1 cellular context compared by ENCODE assay signal in the genomic region with DNA sequence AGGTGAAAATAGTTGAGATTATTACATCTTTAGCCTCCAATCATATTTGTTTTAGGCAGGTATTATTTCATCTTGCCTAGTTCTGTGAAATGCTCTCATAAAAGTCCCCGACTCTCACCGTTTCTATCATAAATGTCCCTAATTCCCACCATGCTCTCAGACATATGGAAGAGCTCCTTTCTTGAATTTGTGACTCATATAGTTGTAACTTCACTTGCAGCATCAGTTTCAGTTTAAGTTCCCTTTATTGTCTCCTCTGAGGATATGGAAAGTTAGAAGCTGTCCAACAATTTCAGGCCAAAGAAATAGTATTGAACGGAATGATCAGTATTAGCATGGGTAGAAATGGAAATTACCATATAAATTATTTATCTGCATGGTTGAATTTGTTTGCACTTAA.
TF ChIP-seq lines count a peak whose summit lies in the region.

No MANE protein-coding gene starts in this region.

TF ChIP-seq in GM12878, 131 proteins besides CTCF, POLR2A, EP300 and RAD21 (continued from another document):
- TF ChIP-seq, protein P1, sequence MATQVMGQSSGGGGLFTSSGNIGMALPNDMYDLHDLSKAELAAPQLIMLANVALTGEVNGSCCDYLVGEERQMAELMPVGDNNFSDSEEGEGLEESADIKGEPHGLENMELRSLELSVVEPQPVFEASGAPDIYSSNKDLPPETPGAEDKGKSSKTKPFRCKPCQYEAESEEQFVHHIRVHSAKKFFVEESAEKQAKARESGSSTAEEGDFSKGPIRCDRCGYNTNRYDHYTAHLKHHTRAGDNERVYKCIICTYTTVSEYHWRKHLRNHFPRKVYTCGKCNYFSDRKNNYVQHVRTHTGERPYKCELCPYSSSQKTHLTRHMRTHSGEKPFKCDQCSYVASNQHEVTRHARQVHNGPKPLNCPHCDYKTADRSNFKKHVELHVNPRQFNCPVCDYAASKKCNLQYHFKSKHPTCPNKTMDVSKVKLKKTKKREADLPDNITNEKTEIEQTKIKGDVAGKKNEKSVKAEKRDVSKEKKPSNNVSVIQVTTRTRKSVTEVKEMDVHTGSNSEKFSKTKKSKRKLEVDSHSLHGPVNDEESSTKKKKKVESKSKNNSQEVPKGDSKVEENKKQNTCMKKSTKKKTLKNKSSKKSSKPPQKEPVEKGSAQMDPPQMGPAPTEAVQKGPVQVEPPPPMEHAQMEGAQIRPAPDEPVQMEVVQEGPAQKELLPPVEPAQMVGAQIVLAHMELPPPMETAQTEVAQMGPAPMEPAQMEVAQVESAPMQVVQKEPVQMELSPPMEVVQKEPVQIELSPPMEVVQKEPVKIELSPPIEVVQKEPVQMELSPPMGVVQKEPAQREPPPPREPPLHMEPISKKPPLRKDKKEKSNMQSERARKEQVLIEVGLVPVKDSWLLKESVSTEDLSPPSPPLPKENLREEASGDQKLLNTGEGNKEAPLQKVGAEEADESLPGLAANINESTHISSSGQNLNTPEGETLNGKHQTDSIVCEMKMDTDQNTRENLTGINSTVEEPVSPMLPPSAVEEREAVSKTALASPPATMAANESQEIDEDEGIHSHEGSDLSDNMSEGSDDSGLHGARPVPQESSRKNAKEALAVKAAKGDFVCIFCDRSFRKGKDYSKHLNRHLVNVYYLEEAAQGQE (IDR thresholded peaks at IDR 0.05; ENCODE audit: low read depth, low read length) = no peak
- TF ChIP-seq NFIC (IDR thresholded peaks at IDR 0.05; ENCODE audit: low read depth, low read length) (peak; percentile 67; the same call in 1 of the 2 replicates), CBX5 (IDR thresholded peaks at IDR 0.05; ENCODE audit: low read depth) (no peak), SMAD1 (IDR thresholded peaks at IDR 0.05; ENCODE audit: low read depth, partially characterized antibody) (no peak), ZNF207 (IDR thresholded peaks at IDR 0.05; ENCODE audit: borderline replicate concordance) (no peak), ZNF384 (IDR thresholded peaks at IDR 0.05; ENCODE audit: borderline replicate concordance, low read depth, low read length) (no peak), TBL1XR1 (IDR thresholded peaks at IDR 0.05; ENCODE audit: low read depth, low read length) (no peak), POLR2AphosphoS5 (IDR thresholded peaks at IDR 0.05; ENCODE audit: low read length) (no peak), JUND (IDR thresholded peaks at IDR 0.05; ENCODE audit: low read depth, low read length) (no peak), NR2C1 (IDR thresholded peaks at IDR 0.05) (no peak), SMARCA5 (IDR thresholded peaks at IDR 0.05) (no peak), RCOR1 (conservative IDR thresholded peaks at IDR 0.05; ENCODE audit: low read depth, low read length) (no peak), SREBF2 (IDR thresholded peaks at IDR 0.05; ENCODE audit: low read length) (no peak), IKZF1 (conservative IDR thresholded peaks at IDR 0.05) (peak; percentile 63), ZNF622 (IDR thresholded peaks at IDR 0.05) (no peak), IKZF2 (IDR thresholded peaks at IDR 0.05) (peak; percentile 81 to 83), TARDBP (IDR thresholded peaks at IDR 0.05; ENCODE audit: borderline replicate concordance) (no peak), CREM (IDR thresholded peaks at IDR 0.05; ENCODE audit: low read depth) (no peak), TCF12 (IDR thresholded peaks at IDR 0.05; ENCODE audit: low read depth, low read length) (no peak), EED (IDR thresholded peaks at IDR 0.05; ENCODE audit: low read depth) (peak; percentile 78; the same call in 1 of the 2 replicates), NBN (IDR thresholded peaks at IDR 0.05) (0 out of 2 replicates have a peak, but pooled peaks have one; percentile 6), MTA2 (IDR thresholded peaks at IDR 0.05; ENCODE audit: low read depth) (no peak), PML (IDR thresholded peaks at IDR 0.05; ENCODE audit: low read length) (no peak)
- TF ChIP-seq, protein P2, sequence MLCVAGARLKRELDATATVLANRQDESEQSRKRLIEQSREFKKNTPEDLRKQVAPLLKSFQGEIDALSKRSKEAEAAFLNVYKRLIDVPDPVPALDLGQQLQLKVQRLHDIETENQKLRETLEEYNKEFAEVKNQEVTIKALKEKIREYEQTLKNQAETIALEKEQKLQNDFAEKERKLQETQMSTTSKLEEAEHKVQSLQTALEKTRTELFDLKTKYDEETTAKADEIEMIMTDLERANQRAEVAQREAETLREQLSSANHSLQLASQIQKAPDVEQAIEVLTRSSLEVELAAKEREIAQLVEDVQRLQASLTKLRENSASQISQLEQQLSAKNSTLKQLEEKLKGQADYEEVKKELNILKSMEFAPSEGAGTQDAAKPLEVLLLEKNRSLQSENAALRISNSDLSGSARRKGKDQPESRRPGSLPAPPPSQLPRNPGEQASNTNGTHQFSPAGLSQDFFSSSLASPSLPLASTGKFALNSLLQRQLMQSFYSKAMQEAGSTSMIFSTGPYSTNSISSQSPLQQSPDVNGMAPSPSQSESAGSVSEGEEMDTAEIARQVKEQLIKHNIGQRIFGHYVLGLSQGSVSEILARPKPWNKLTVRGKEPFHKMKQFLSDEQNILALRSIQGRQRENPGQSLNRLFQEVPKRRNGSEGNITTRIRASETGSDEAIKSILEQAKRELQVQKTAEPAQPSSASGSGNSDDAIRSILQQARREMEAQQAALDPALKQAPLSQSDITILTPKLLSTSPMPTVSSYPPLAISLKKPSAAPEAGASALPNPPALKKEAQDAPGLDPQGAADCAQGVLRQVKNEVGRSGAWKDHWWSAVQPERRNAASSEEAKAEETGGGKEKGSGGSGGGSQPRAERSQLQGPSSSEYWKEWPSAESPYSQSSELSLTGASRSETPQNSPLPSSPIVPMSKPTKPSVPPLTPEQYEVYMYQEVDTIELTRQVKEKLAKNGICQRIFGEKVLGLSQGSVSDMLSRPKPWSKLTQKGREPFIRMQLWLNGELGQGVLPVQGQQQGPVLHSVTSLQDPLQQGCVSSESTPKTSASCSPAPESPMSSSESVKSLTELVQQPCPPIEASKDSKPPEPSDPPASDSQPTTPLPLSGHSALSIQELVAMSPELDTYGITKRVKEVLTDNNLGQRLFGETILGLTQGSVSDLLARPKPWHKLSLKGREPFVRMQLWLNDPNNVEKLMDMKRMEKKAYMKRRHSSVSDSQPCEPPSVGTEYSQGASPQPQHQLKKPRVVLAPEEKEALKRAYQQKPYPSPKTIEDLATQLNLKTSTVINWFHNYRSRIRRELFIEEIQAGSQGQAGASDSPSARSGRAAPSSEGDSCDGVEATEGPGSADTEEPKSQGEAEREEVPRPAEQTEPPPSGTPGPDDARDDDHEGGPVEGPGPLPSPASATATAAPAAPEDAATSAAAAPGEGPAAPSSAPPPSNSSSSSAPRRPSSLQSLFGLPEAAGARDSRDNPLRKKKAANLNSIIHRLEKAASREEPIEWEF (IDR thresholded peaks at IDR 0.05; ENCODE audit: insufficient replicate concordance, low read depth, low read length) = no peak
- TF ChIP-seq, protein P3, sequence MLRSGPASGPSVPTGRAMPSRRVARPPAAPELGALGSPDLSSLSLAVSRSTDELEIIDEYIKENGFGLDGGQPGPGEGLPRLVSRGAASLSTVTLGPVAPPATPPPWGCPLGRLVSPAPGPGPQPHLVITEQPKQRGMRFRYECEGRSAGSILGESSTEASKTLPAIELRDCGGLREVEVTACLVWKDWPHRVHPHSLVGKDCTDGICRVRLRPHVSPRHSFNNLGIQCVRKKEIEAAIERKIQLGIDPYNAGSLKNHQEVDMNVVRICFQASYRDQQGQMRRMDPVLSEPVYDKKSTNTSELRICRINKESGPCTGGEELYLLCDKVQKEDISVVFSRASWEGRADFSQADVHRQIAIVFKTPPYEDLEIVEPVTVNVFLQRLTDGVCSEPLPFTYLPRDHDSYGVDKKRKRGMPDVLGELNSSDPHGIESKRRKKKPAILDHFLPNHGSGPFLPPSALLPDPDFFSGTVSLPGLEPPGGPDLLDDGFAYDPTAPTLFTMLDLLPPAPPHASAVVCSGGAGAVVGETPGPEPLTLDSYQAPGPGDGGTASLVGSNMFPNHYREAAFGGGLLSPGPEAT (IDR thresholded peaks at IDR 0.05; ENCODE audit: low read depth) = peak; percentile 42; the same call in 1 of the 2 replicates
- TF ChIP-seq, protein P4, sequence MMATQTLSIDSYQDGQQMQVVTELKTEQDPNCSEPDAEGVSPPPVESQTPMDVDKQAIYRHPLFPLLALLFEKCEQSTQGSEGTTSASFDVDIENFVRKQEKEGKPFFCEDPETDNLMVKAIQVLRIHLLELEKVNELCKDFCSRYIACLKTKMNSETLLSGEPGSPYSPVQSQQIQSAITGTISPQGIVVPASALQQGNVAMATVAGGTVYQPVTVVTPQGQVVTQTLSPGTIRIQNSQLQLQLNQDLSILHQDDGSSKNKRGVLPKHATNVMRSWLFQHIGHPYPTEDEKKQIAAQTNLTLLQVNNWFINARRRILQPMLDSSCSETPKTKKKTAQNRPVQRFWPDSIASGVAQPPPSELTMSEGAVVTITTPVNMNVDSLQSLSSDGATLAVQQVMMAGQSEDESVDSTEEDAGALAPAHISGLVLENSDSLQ (IDR thresholded peaks at IDR 0.05) = no peak
- TF ChIP-seq, protein P5, sequence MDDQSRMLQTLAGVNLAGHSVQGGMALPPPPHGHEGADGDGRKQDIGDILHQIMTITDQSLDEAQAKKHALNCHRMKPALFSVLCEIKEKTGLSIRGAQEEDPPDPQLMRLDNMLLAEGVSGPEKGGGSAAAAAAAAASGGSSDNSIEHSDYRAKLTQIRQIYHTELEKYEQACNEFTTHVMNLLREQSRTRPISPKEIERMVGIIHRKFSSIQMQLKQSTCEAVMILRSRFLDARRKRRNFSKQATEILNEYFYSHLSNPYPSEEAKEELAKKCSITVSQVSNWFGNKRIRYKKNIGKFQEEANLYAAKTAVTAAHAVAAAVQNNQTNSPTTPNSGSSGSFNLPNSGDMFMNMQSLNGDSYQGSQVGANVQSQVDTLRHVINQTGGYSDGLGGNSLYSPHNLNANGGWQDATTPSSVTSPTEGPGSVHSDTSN (IDR thresholded peaks at IDR 0.05; ENCODE audit: insufficient replicate concordance, low read depth, low read length) = no peak
- TF ChIP-seq, protein P6, sequence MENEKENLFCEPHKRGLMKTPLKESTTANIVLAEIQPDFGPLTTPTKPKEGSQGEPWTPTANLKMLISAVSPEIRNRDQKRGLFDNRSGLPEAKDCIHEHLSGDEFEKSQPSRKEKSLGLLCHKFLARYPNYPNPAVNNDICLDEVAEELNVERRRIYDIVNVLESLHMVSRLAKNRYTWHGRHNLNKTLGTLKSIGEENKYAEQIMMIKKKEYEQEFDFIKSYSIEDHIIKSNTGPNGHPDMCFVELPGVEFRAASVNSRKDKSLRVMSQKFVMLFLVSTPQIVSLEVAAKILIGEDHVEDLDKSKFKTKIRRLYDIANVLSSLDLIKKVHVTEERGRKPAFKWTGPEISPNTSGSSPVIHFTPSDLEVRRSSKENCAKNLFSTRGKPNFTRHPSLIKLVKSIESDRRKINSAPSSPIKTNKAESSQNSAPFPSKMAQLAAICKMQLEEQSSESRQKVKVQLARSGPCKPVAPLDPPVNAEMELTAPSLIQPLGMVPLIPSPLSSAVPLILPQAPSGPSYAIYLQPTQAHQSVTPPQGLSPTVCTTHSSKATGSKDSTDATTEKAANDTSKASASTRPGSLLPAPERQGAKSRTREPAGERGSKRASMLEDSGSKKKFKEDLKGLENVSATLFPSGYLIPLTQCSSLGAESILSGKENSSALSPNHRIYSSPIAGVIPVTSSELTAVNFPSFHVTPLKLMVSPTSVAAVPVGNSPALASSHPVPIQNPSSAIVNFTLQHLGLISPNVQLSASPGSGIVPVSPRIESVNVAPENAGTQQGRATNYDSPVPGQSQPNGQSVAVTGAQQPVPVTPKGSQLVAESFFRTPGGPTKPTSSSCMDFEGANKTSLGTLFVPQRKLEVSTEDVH (IDR thresholded peaks at IDR 0.05; ENCODE audit: low read depth, partially characterized antibody) = no peak
